Comparison of ENCODE assay signal across 24 cellular contexts in genomic region chr7:38880035-38880434, GRCh38.
"Had no signal": no experiment of that assay in that cellular context is flagged by ENCODE, and none has a peak within 500 bp of the region (broad histone marks: within the 10 kb centered on the region; RNA-seq: fewer than 3 reads in every experiment).

No MANE protein-coding gene starts in this region.

- H3K36me3 ChIP-seq: ascending aorta, brain microvascular endothelial cell, colonic mucosa, gastroesophageal sphincter, right lobe of liver, upper lobe of left lung, vagina had no signal

- H3K4me3 ChIP-seq: ascending aorta, colonic mucosa, gastroesophageal sphincter, hepatocyte, right lobe of liver, upper lobe of left lung, vagina had no signal

- H3K4me1 ChIP-seq: ascending aorta, colonic mucosa, gastroesophageal sphincter, right lobe of liver, upper lobe of left lung, vagina had no signal

- H3K4me3 Mint-ChIP-seq: activated naive CD4-positive, alpha-beta T cell treated with anti-CD3 and anti-CD28 coated beads for 36 hours; activated naive CD8-positive, alpha-beta T cell treated with anti-CD3 and anti-CD28 coated beads, Interleukin-2, amount 10 ng/mL, durations not matched to agents 7 days and 5 days; activated T-helper 1 cell treated with anti-CD3 and anti-CD28 coated beads, Interleukin-12 subunit alpha, Interleukin-12 subunit beta, Interleukin-2, Interleukin-4 antibody, amounts not matched to agents 30 ng/mL and 10 ng/mL and 1 ng/mL, durations not matched to agents 14 hours and 24 hours and 36 hours; stimulated activated naive CD8-positive, alpha-beta T cell treated with anti-CD3 and anti-CD28 coated beads, Interleukin-15, Interleukin-2, amounts not matched to agents 100 ng/mL and 50 ng/mL, for 24 hours; T-helper 2 cell treated with Interferon-gamma antibody and Interleukin-4, amounts not matched to agents 5 μg/mL and 100 μg/mL, for 36 hours had no signal

- ATAC-seq: activated CD4-positive, CD25-positive, alpha-beta regulatory T cell treated with anti-CD3 and anti-CD28 coated beads, Interleukin-2, amount 50 U/mL, for 24 hours; gastroesophageal sphincter; left cardiac atrium; left ventricle myocardium superior; right lobe of liver had no signal

- H3K27me3 ChIP-seq: ascending aorta, brain microvascular endothelial cell, colonic mucosa, gastroesophageal sphincter, hepatocyte, right lobe of liver, upper lobe of left lung, vagina had no signal

- DNase-seq: activated CD4-positive, alpha-beta T cell treated with anti-CD3 and anti-CD28 coated beads for 48 hours; activated CD4-positive, alpha-beta T cell treated with anti-CD3 and anti-CD28 coated beads, Interleukin-2, amount 50 U/mL, for 48 hours; activated CD8-positive, alpha-beta memory T cell treated with anti-CD3 and anti-CD28 coated beads, Interleukin-2, amount 50 U/mL, for 4 hours; activated effector memory CD4-positive, alpha-beta T cell treated with anti-CD3 and anti-CD28 coated beads, Interleukin-2, amount 50 U/mL, for 16 hours; activated naive CD4-positive, alpha-beta T cell treated with anti-CD3 and anti-CD28 coated beads for 36 hours; activated naive CD8-positive, alpha-beta T cell treated with anti-CD3 and anti-CD28 coated beads, Interleukin-2, amount 10 ng/mL, durations not matched to agents 7 days and 5 days; activated T-cell treated with anti-CD3 and anti-CD28 coated beads, Interleukin-2, amount 50 U/mL, for 1 hour; brain microvascular endothelial cell; colonic mucosa; left cardiac atrium; left ventricle myocardium superior; right lobe of liver; stimulated activated CD4-positive, alpha-beta T cell treated with anti-CD3 and anti-CD28 coated beads, Interleukin-2, amount 100 ng/mL, for 48 hours; T-helper 1 cell; upper lobe of left lung had no signal

- H3K9me3 Mint-ChIP-seq: activated naive CD4-positive, alpha-beta T cell treated with anti-CD3 and anti-CD28 coated beads for 36 hours; activated T-helper 1 cell treated with anti-CD3 and anti-CD28 coated beads, Interleukin-12 subunit alpha, Interleukin-12 subunit beta, Interleukin-2, Interleukin-4 antibody, amounts not matched to agents 30 ng/mL and 10 ng/mL and 1 ng/mL, durations not matched to agents 14 hours and 24 hours and 36 hours; stimulated activated naive CD8-positive, alpha-beta T cell treated with anti-CD3 and anti-CD28 coated beads, Interleukin-15, Interleukin-2, amounts not matched to agents 100 ng/mL and 50 ng/mL, for 24 hours; T-helper 2 cell treated with Interferon-gamma antibody and Interleukin-4, amounts not matched to agents 5 μg/mL and 100 μg/mL, for 36 hours had no signal

- H2AFZ ChIP-seq: hepatocyte had no signal

- H3K4me2 ChIP-seq: hepatocyte had no signal

- H3K27ac ChIP-seq: ascending aorta, brain microvascular endothelial cell, colonic mucosa, gastroesophageal sphincter, hepatocyte, right lobe of liver, upper lobe of left lung, vagina had no signal

- H3K27ac Mint-ChIP-seq: activated naive CD4-positive, alpha-beta T cell treated with anti-CD3 and anti-CD28 coated beads for 36 hours; activated naive CD8-positive, alpha-beta T cell treated with anti-CD3 and anti-CD28 coated beads, Interleukin-2, amount 10 ng/mL, durations not matched to agents 7 days and 5 days; activated T-helper 1 cell treated with anti-CD3 and anti-CD28 coated beads, Interleukin-12 subunit alpha, Interleukin-12 subunit beta, Interleukin-2, Interleukin-4 antibody, amounts not matched to agents 30 ng/mL and 10 ng/mL and 1 ng/mL, durations not matched to agents 14 hours and 24 hours and 36 hours; progenitor cell of endocrine pancreas; stimulated activated naive CD8-positive, alpha-beta T cell treated with anti-CD3 and anti-CD28 coated beads, Interleukin-15, Interleukin-2, amounts not matched to agents 100 ng/mL and 50 ng/mL, for 24 hours; T-helper 2 cell treated with Interferon-gamma antibody and Interleukin-4, amounts not matched to agents 5 μg/mL and 100 μg/mL, for 36 hours had no signal

- H3K27me3 Mint-ChIP-seq: activated naive CD8-positive, alpha-beta T cell treated with anti-CD3 and anti-CD28 coated beads, Interleukin-2, amount 10 ng/mL, durations not matched to agents 7 days and 5 days; progenitor cell of endocrine pancreas; stimulated activated naive CD8-positive, alpha-beta T cell treated with anti-CD3 and anti-CD28 coated beads, Interleukin-15, Interleukin-2, amounts not matched to agents 100 ng/mL and 50 ng/mL, for 24 hours had no signal
